ENCODE assay signal across 8 cellular contexts in the genomic region with DNA sequence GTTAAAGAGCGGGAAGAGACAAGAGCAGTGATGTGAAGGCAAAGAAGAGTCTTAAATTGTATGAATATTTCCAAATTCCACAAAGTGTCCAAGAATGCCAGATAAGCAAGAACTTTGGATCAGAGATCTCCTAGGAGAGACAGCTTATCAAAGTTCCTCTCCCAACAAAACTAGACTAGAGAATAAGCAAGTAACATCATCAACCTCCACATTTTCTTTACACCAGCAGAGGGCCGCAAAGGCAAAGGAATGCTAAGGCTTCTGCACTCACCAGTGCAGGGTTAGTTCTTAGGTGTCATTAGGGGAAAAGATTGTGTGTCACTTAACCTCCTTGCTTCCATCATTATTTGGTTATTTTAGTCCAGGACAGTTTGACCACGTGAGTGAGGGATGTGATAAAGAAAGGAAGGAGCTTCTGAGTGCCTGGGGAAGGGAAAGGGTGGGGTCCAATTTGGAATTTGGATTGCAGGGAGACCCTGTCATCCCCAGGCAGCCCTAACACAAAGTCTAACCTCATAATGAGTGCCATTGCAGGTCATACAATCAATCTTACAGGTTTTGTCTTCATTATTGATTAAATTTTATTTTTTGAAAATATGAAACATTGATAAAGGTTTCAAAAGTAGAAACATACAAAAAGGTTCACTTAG. TPM values are rescaled to one million over a fixed set of nuclear protein-coding genes. Genes with fewer than 3 reads are reported as not detected.
DNase-seq lines count a peak whose midpoint lies in the region; ATAC-seq and TF ChIP-seq lines count a peak whose summit lies in the region.

No MANE protein-coding gene starts in this region.

- H3K4me1 ChIP-seq in left lung = no peaks in the 10 kb centered on the region

- no peak overlapping the region for H3K27ac ChIP-seq in left lung

- peak; percentile 54 to 63 for TF ChIP-seq CTCF in left lung (IDR thresholded peaks at IDR 0.05)

- H3K9me3 ChIP-seq in left lung = no peaks in the 10 kb centered on the region

- H3K27me3 ChIP-seq in left lung = no peaks in the 10 kb centered on the region

- ATAC-seq in GM18498 (IDR thresholded peaks at IDR 0.05; ENCODE audit: unreplicated experiment) (peak; percentile 82), HG02973 (IDR thresholded peaks at IDR 0.05; ENCODE audit: unreplicated experiment) (peak; percentile 77), left lung (peak; percentile 98)
- ATAC-seq in activated CD4-positive, CD25-positive, alpha-beta regulatory T cell treated with anti-CD3 and anti-CD28 coated beads, Interleukin-2, amount 50 U/mL, for 24 hours = peak; percentile 63 to 83

- DNase-seq in A172 (ENCODE audit: low spot score) (peak; percentile 75), NCI-H2196 treated with DMSO at 0.1 percent for 48 hours (lab: John Stamatoyannopoulos, UW; ENCODE audit: unreplicated experiment) (peak; percentile 16), cerebellum (ENCODE audit: low spot score) (peak; percentile 65), left lung (peak in 1 of 2 donors; percentile 47)
- DNase-seq in stimulated activated CD4-positive, alpha-beta T cell treated with anti-CD3 and anti-CD28 coated beads, TNF-alpha, amount 100 ng/mL, for 4 hours (ENCODE audit: low read depth in 3 of 3) = peak in 2 of 3 experiments; percentile 30 to 39

- no peaks in the 10 kb centered on the region for H3K36me3 ChIP-seq in left lung

- intact Hi-C loops in left lung (cut with DNase I) = loop anchor here in 1 of 2 donors (5.0 kb wide), 1 partner anchor 157 kb away; no protein-coding TSS in a partner anchor

- no peak overlapping the region for H3K4me3 ChIP-seq in left lung

RNA-seq across cellular contexts. Expression of gene CMTM6, which starts 7.5 kb away (rescaled TPM):
- 97.4 and 100 TPM in 2 replicates for total RNA-seq in A172 (2014; rRNA removed; shearing (Covaris generic))
- total RNA-seq in cerebellum (30.7 TPM), left lung (10 to 100 TPM; 67.9 to 83.8 TPM)
